Comparison of ENCODE assay signal across 12 cellular contexts in the genomic region with DNA sequence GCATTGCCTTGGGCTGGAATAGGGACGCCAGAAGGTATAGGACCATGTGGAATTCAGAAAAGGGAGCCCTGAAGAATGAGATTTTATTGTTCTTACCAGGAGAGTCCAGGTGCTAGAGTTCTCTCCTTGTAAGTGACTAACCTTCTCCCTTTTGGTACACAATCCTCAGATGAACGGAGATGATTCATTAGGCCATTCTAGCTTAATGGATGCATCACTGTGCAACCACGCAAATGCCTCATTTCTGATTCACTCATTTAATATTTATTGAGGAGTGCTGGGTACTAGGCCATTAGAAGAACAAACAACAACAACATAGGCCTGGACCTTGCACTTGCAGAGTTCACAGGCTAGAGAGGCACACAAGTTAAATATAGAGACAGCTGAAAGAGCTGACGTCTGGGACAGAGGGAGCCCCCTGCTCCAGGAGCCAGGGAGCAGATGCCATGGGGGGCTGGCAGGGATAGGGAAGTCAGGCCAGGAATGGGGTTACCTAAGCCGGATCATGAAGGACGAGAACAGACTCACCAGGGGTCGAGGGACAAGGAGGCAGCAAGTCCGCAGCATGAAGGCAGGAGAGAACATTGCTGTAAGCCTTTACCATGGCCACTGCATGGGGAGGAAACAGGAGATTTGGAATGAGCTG.
A peak's percentile ranks its signal among the peaks of the same experiment; 100 is the strongest.
DNase-seq lines count a peak whose midpoint lies in the region; ATAC-seq and TF ChIP-seq lines count a peak whose summit lies in the region.
"Had no signal": no experiment of that assay in that cellular context is flagged by ENCODE, and none has a peak within 500 bp of the region (broad histone marks: within the 10 kb centered on the region; RNA-seq: fewer than 3 reads in every experiment).

No MANE protein-coding gene starts in this region.

- H3K27me3 Mint-ChIP-seq in activated CD4-positive, alpha-beta T cell treated with anti-CD3 and anti-CD28 coated beads for 36 hours, result no peaks in the 10 kb centered on the region
- H3K27me3 Mint-ChIP-seq: CD8-positive, alpha-beta memory T cell had no signal

- H3K9me3 ChIP-seq in liver (ENCODE audit: control insufficient read depth in 4 of 4, low read length in 3 of 4), result no peaks in the 10 kb centered on the region

- H3K4me3 Mint-ChIP-seq in activated CD4-positive, alpha-beta T cell treated with anti-CD3 and anti-CD28 coated beads for 36 hours, result no peak overlapping the region
- H3K4me3 Mint-ChIP-seq: CD8-positive, alpha-beta memory T cell had no signal

- no peak overlapping the region for H3K27ac Mint-ChIP-seq in activated CD4-positive, alpha-beta T cell treated with anti-CD3 and anti-CD28 coated beads for 36 hours
- H3K27ac Mint-ChIP-seq: CD8-positive, alpha-beta memory T cell had no signal

- CTCF ChIA-PET in activated CD4-positive, alpha-beta T cell treated with anti-CD3 and anti-CD28 coated beads for 36 hours (lab: Charles Lee), result no interaction called here

- POLR2A ChIA-PET in activated CD4-positive, alpha-beta T cell treated with anti-CD3 and anti-CD28 coated beads for 36 hours (lab: Charles Lee), result interaction anchor here (0.5 kb wide), 1 partner anchor 1552 kb away, joined by 3 read pairs; no protein-coding TSS in a partner anchor

- H3K4me1 ChIP-seq in ACC112 (ENCODE audit: control insufficient read depth, insufficient read depth, low read length, unreplicated experiment) (peaks cover 55% of the 10 kb centered on the region), liver (ENCODE audit: control insufficient read depth in 4 of 4, insufficient read depth in 4 of 4, low read length in 3 of 4) (peaks cover 0 to 25% (median 1%) of the 10 kb centered on the region in 4 donors)

- peaks cover 28% of the 10 kb centered on the region for H3K36me3 Mint-ChIP-seq in activated CD4-positive, alpha-beta T cell treated with anti-CD3 and anti-CD28 coated beads for 36 hours (ENCODE audit: low read depth)
- H3K36me3 Mint-ChIP-seq: CD8-positive, alpha-beta memory T cell had no signal

- DNase-seq in HS-5 (ENCODE audit: low read depth) (peak; percentile 89), cardiac fibroblast (ENCODE audit: low read depth in 2 of 2) (peak; percentile 77 to 98), KBM-7 (no peak), substantia nigra (lab: John Stamatoyannopoulos, UW) (no peak)
- no peak for DNase-seq in activated CD4-positive, alpha-beta T cell treated with anti-CD3 and anti-CD28 coated beads for 36 hours
- no peak for DNase-seq in effector CD8-positive, alpha-beta T cell (lab: John Stamatoyannopoulos, UW)
- DNase-seq: activated gamma-delta T cell treated with Interleukin-2 at 50 U/mL for 16 hours; CD8-positive, alpha-beta memory T cell; NCI-H1105; stimulated activated naive CD4-positive, alpha-beta T cell treated with Interleukin-2 at 50 U/mL for 16 hours had no signal

- no peak overlapping the region for H3K9ac ChIP-seq in liver (ENCODE audit: low read depth in 1 of 2, low read length in 2 of 2)

- in situ Hi-C loops in KBM-7 (cut with MboI; ENCODE audit: low pct_unique_long_range_greater_than_20kb, low sequenced_read_pairs), result no loop called here

- TF ChIP-seq CTCF in cardiac fibroblast (IDR thresholded peaks at IDR 0.05; ENCODE audit: low read depth, low read length) (no peak), liver (IDR thresholded peaks at IDR 0.05; ENCODE audit: low read depth, low read length, missing input control) (no peak)

- ATAC-seq in activated CD4-positive, alpha-beta T cell treated with anti-CD3 and anti-CD28 coated beads for 36 hours, result no peak

- H3K4me3 ChIP-seq in ACC112 (ENCODE audit: low read depth, low read length) (0 out of 2 replicates have a peak overlapping the region, but pooled peaks have one; percentile 20), cardiac fibroblast (replicated peaks in 1 of 2; ENCODE audit: low read depth in 2 of 2, low read length in 2 of 2) (no peak overlapping the region), liver (ENCODE audit: low read depth in 1 of 3, low read length in 3 of 3) (no peak overlapping the region)

- TF ChIP-seq RAD21 in liver (IDR thresholded peaks at IDR 0.05), result no peak

- H3K27ac ChIP-seq in ACC112 (ENCODE audit: low read depth, low read length), result peak overlapping the region; percentile 98
- H3K27ac ChIP-seq in liver (ENCODE audit: low read depth in 1 of 2, low read length in 2 of 2), result peak overlapping the region; percentile 58 to 71
- no peak overlapping the region for H3K27ac ChIP-seq in substantia nigra (ENCODE audit: low read depth, low read length, poor library complexity, severe bottlenecking)

- peaks cover 4% of the 10 kb centered on the region for H3K79me2 ChIP-seq in ACC112 (ENCODE audit: control insufficient read depth, insufficient read depth, low read length, unreplicated experiment)

- no peak overlapping the region for H2AFZ ChIP-seq in ACC112 (ENCODE audit: low read length, unreplicated experiment)

- H3K9me3 Mint-ChIP-seq in activated CD4-positive, alpha-beta T cell treated with anti-CD3 and anti-CD28 coated beads for 36 hours (ENCODE audit: low read depth), result no peaks in the 10 kb centered on the region
- H3K9me3 Mint-ChIP-seq: CD8-positive, alpha-beta memory T cell had no signal

- H3K27me3 ChIP-seq in ACC112 (ENCODE audit: insufficient read depth, low read length), result no peaks in the 10 kb centered on the region
- H3K27me3 ChIP-seq in liver (ENCODE audit: control insufficient read depth in 4 of 4, insufficient read depth in 4 of 4, low read length in 3 of 4), result no peaks in the 10 kb centered on the region

- 0 out of 2 replicates have a peak, but pooled peaks cover 6% of the 10 kb centered on the region for H3K36me3 ChIP-seq in ACC112 (ENCODE audit: insufficient read depth, low read length)
- H3K36me3 ChIP-seq in liver (ENCODE audit: control insufficient read depth in 4 of 4, insufficient read depth in 3 of 4, low read depth in 1 of 4, low read length in 3 of 4), result no peaks in the 10 kb centered on the region

- 88% methylated on average over 8 of the region's 8 CpGs for WGBS in liver

- H3K4me1 Mint-ChIP-seq in activated CD4-positive, alpha-beta T cell treated with anti-CD3 and anti-CD28 coated beads for 36 hours, result no peaks in the 10 kb centered on the region
- H3K4me1 Mint-ChIP-seq: CD8-positive, alpha-beta memory T cell had no signal

- intact Hi-C loops in activated CD4-positive, alpha-beta T cell treated with anti-CD3 and anti-CD28 coated beads for 36 hours (cut with DNase I, micrococcal nuclease), result no loop called here

TF ChIP-seq in liver, 16 proteins besides CTCF, POLR2A, EP300 and RAD21:
- TF ChIP-seq NR2F2 (IDR thresholded peaks at IDR 0.05), result no peak
- TF ChIP-seq, protein P1, sequence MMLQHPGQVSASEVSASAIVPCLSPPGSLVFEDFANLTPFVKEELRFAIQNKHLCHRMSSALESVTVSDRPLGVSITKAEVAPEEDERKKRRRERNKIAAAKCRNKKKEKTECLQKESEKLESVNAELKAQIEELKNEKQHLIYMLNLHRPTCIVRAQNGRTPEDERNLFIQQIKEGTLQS (IDR thresholded peaks at IDR 0.05), result no peak
- peak; percentile 13 to 25 for TF ChIP-seq RXRA (IDR thresholded peaks at IDR 0.05)
- TF ChIP-seq SP1 (IDR thresholded peaks at IDR 0.05), result peak; percentile 65
- TF ChIP-seq YY1 (IDR thresholded peaks at IDR 0.05), result peak; percentile 27
- TF ChIP-seq HNF4A (conservative IDR thresholded peaks at IDR 0.05), result peak; percentile 64 to 69

Comparison
In these comparisons a context has a peak if more than half of its experiments do, and no peak if none do; other contexts are left out.
1. DNase-seq: peak in HS-5 (single experiment) and cardiac fibroblast (2 of 2); none in activated CD4-positive, alpha-beta T cell treated with anti-CD3 and anti-CD28 coated beads for 36 hours (single experiment), KBM-7 (single experiment), effector CD8-positive, alpha-beta T cell (single experiment) and substantia nigra (0 of 49).